9 cellular contexts compared by ENCODE assay signal in the genomic region with DNA sequence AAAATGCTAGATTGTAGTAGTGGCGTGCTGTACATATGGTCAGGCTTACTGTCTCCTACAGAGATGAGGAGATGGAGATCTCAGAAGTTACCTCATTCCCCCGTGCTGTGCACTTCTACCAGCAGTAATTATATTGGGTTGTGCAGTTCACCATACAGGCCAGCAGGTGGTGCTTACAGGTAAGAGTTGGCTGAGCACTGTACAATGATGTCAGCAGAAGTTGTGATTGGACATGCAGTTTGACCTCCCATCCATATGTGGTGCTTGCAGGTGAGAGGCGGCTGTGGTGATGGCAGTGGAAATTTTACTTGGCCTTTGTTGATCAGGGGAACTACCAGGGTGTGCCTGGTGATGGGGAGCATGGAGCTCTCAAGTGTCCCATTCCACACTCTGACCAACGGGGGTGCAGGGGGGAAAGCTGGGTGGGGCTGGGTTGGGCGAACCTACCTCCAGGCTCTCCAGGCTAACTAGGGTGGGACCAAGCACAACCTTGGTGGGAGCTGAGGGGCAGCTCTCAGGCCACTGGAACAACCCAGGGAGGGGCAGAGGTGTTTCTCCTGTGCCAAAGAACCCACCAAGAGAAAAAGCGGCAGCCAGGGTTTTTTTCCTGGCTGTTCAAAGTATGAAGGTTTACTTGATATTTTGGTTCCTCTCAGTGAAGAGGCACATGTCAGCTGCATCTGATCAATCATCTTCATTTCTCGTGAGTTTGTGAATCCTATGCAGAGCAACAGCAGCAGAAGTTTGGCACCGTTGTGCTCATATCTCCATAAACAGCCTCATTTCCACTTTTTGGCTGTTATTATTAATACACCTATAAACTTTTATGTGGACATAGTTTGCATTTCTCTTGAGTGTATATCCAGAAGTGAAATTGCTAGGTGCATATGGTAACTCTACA.
DNase-seq lines count a peak whose midpoint lies in the region; ATAC-seq lines count a peak whose summit lies in the region.
"Had no signal": no experiment of that assay in that cellular context is flagged by ENCODE, and none has a peak within 500 bp of the region (broad histone marks: within the 10 kb centered on the region; RNA-seq: fewer than 3 reads in every experiment).

No MANE protein-coding gene starts in this region.

- peak; percentile 55 for DNase-seq in DMS153 (lab: John Stamatoyannopoulos, UW)
- DNase-seq in NCI-H82 (lab: John Stamatoyannopoulos, UW): peak; percentile 61
- peak; percentile 39 for DNase-seq in activated naive CD8-positive, alpha-beta T cell treated with anti-CD3 and anti-CD28 coated beads, Interleukin-2, amount 10 ng/mL, durations not matched to agents 7 days and 5 days
- DNase-seq in iPS-NIHi11 (ENCODE audit: low spot score): peak; percentile 62
- peak; percentile 23 to 28 for DNase-seq in stimulated activated CD4-positive, alpha-beta T cell treated with anti-CD3 and anti-CD28 coated beads, Interleukin-4, amount 100 ng/mL, for 48 hours (ENCODE audit: low read depth in 2 of 2)
- DNase-seq in cerebellum (ENCODE audit: low spot score): no peak

- no peak overlapping the region for H3K4me3 Mint-ChIP-seq in activated naive CD8-positive, alpha-beta T cell treated with anti-CD3 and anti-CD28 coated beads, Interleukin-2, amount 10 ng/mL, durations not matched to agents 7 days and 5 days
- H3K4me3 Mint-ChIP-seq: activated naive CD4-positive, alpha-beta T cell treated with anti-CD3 and anti-CD28 coated beads, Interleukin-2, amount 50 U/mL, for 24 hours had no signal

- POLR2A ChIA-PET in activated naive CD8-positive, alpha-beta T cell treated with anti-CD3 and anti-CD28 coated beads, Interleukin-2, amount 10 ng/mL, durations not matched to agents 7 days and 5 days (lab: Charles Lee): no interaction called here

- no peaks in the 10 kb centered on the region for H3K36me3 Mint-ChIP-seq in activated naive CD8-positive, alpha-beta T cell treated with anti-CD3 and anti-CD28 coated beads, Interleukin-2, amount 10 ng/mL, durations not matched to agents 7 days and 5 days
- H3K36me3 Mint-ChIP-seq: activated naive CD4-positive, alpha-beta T cell treated with anti-CD3 and anti-CD28 coated beads, Interleukin-2, amount 50 U/mL, for 24 hours had no signal

- H3K9me3 Mint-ChIP-seq in activated naive CD8-positive, alpha-beta T cell treated with anti-CD3 and anti-CD28 coated beads, Interleukin-2, amount 10 ng/mL, durations not matched to agents 7 days and 5 days: no peaks in the 10 kb centered on the region

- H3K27me3 Mint-ChIP-seq in activated naive CD8-positive, alpha-beta T cell treated with anti-CD3 and anti-CD28 coated beads, Interleukin-2, amount 10 ng/mL, durations not matched to agents 7 days and 5 days: peaks cover 23% of the 10 kb centered on the region

- no peak overlapping the region for H3K27ac Mint-ChIP-seq in activated naive CD8-positive, alpha-beta T cell treated with anti-CD3 and anti-CD28 coated beads, Interleukin-2, amount 10 ng/mL, durations not matched to agents 7 days and 5 days
- H3K27ac Mint-ChIP-seq: activated naive CD4-positive, alpha-beta T cell treated with anti-CD3 and anti-CD28 coated beads, Interleukin-2, amount 50 U/mL, for 24 hours had no signal

- H3K4me1 Mint-ChIP-seq in activated naive CD8-positive, alpha-beta T cell treated with anti-CD3 and anti-CD28 coated beads, Interleukin-2, amount 10 ng/mL, durations not matched to agents 7 days and 5 days: no peaks in the 10 kb centered on the region
- H3K4me1 Mint-ChIP-seq: activated naive CD4-positive, alpha-beta T cell treated with anti-CD3 and anti-CD28 coated beads, Interleukin-2, amount 50 U/mL, for 24 hours had no signal

- ATAC-seq in GM19043 (IDR thresholded peaks at IDR 0.05; ENCODE audit: low read depth, unreplicated experiment) (peak; percentile 100), HG03103 (IDR thresholded peaks at IDR 0.05; ENCODE audit: low read depth, unreplicated experiment) (peak; percentile 100)
- ATAC-seq in activated naive CD8-positive, alpha-beta T cell treated with anti-CD3 and anti-CD28 coated beads, Interleukin-2, amount 10 ng/mL, durations not matched to agents 7 days and 5 days (ENCODE audit: low read depth): peak; percentile 82
